ENCODE assay signal across 34 cellular contexts in genomic region chr1:18881164-18881563, GRCh38. TPM values are rescaled to one million over a fixed set of nuclear protein-coding genes. Genes with fewer than 3 reads are reported as not detected.
"Had no signal": no experiment of that assay in that cellular context is flagged by ENCODE, and none has a peak within 500 bp of the region (broad histone marks: within the 10 kb centered on the region; RNA-seq: fewer than 3 reads in every experiment).

No MANE protein-coding gene starts in this region.

- H3K9ac ChIP-seq: neural progenitor cell had no signal

- H3K36me3 Mint-ChIP-seq: naive thymus-derived CD8-positive, alpha-beta T cell; neural progenitor cell; stimulated activated effector memory CD8-positive, alpha-beta T cell treated with anti-CD3 and anti-CD28 coated beads, Interleukin-12 subunit alpha, Interleukin-12 subunit beta, amount 100 ng/mL, for 72 hours had no signal

- H3K4me1 Mint-ChIP-seq: immature natural killer cell; naive thymus-derived CD8-positive, alpha-beta T cell; neural progenitor cell; stimulated activated effector memory CD8-positive, alpha-beta T cell treated with anti-CD3 and anti-CD28 coated beads, Interleukin-12 subunit alpha, Interleukin-12 subunit beta, amount 100 ng/mL, for 72 hours had no signal

- H3K27ac Mint-ChIP-seq: immature natural killer cell; naive thymus-derived CD8-positive, alpha-beta T cell; nephron; neural progenitor cell; stimulated activated effector memory CD8-positive, alpha-beta T cell treated with anti-CD3 and anti-CD28 coated beads, Interleukin-12 subunit alpha, Interleukin-12 subunit beta, amount 100 ng/mL, for 72 hours; stimulated activated naive CD8-positive, alpha-beta T cell treated with anti-CD3 and anti-CD28 coated beads, Interleukin-15, Interleukin-2, amounts not matched to agents 100 ng/mL and 50 ng/mL, for 24 hours had no signal

- H3K27ac ChIP-seq: left lung, lower lobe of right lung, neural progenitor cell, neutrophil, pancreas, prostate gland, sigmoid colon, spleen, thoracic aorta, tibial artery, upper lobe of right lung had no signal

- H3K9me3 Mint-ChIP-seq: immature natural killer cell; naive thymus-derived CD8-positive, alpha-beta T cell; nephron; neural progenitor cell; stimulated activated effector memory CD8-positive, alpha-beta T cell treated with anti-CD3 and anti-CD28 coated beads, Interleukin-12 subunit alpha, Interleukin-12 subunit beta, amount 100 ng/mL, for 72 hours; stimulated activated naive CD8-positive, alpha-beta T cell treated with anti-CD3 and anti-CD28 coated beads, Interleukin-15, Interleukin-2, amounts not matched to agents 100 ng/mL and 50 ng/mL, for 24 hours had no signal

- H2AFZ ChIP-seq: neural progenitor cell had no signal

- H3K4me3 ChIP-seq: left lung, lower lobe of right lung, neural progenitor cell, pancreas, prostate gland, sigmoid colon, spleen, suprapubic skin, thoracic aorta, tibial artery, upper lobe of right lung had no signal

- H3K27me3 ChIP-seq: left lung, neural progenitor cell, neutrophil, pancreas, sigmoid colon, spleen, suprapubic skin, tibial artery, upper lobe of right lung had no signal

- DNase-seq: hypothalamus; immature natural killer cell; kidney; left colon; left lung; lower lobe of right lung; mammary epithelial cell; mesenchymal stem cell; naive thymus-derived CD8-positive, alpha-beta T cell; occipital lobe; pancreas; retina; right cardiac atrium; sigmoid colon; small intestine; spleen; stimulated activated CD4-positive, alpha-beta T cell treated with anti-CD3 and anti-CD28 coated beads, Interleukin-4, amount 100 ng/mL, for 24 hours; stimulated activated naive CD4-positive, alpha-beta T cell; tibial artery; trophoblast cell; upper lobe of right lung had no signal

- H3K4me3 Mint-ChIP-seq: immature natural killer cell; naive thymus-derived CD8-positive, alpha-beta T cell; nephron; neural progenitor cell; stimulated activated effector memory CD8-positive, alpha-beta T cell treated with anti-CD3 and anti-CD28 coated beads, Interleukin-12 subunit alpha, Interleukin-12 subunit beta, amount 100 ng/mL, for 72 hours; stimulated activated naive CD8-positive, alpha-beta T cell treated with anti-CD3 and anti-CD28 coated beads, Interleukin-15, Interleukin-2, amounts not matched to agents 100 ng/mL and 50 ng/mL, for 24 hours had no signal

- H3K4me2 ChIP-seq: neural progenitor cell had no signal

- H3K4me1 ChIP-seq: left lung, lower lobe of right lung, pancreas, sigmoid colon, spleen, tibial artery, upper lobe of right lung had no signal

- H3K36me3 ChIP-seq: neural progenitor cell, pancreas, prostate gland, thoracic aorta had no signal

- ATAC-seq: left colon; left lung; lower lobe of right lung; naive thymus-derived CD8-positive, alpha-beta T cell; pancreas; right cardiac atrium; stimulated activated effector memory CD8-positive, alpha-beta T cell treated with anti-CD3 and anti-CD28 coated beads, Interleukin-12 subunit alpha, Interleukin-12 subunit beta, amount 100 ng/mL, for 72 hours; upper lobe of right lung had no signal

- H3K9me3 ChIP-seq: left lung, lower lobe of right lung, neutrophil, pancreas, prostate gland, sigmoid colon, spleen, suprapubic skin, thoracic aorta, tibial artery, upper lobe of right lung had no signal

- H3K27me3 Mint-ChIP-seq: naive thymus-derived CD8-positive, alpha-beta T cell; stimulated activated naive CD8-positive, alpha-beta T cell treated with anti-CD3 and anti-CD28 coated beads, Interleukin-15, Interleukin-2, amounts not matched to agents 100 ng/mL and 50 ng/mL, for 24 hours had no signal

- FAIRE-seq: islet of Langerhans, kidney, pancreas, small intestine, urothelium cell line had no signal

RNA-seq across cellular contexts. Expression of gene TAS1R2, which starts 21.7 kb away (rescaled TPM):
- total RNA-seq: kidney; left colon; left lung; liver; lower lobe of right lung; mucosa of gallbladder; naive thymus-derived CD8-positive, alpha-beta T cell; occipital lobe; pancreas; prostate gland; right cardiac atrium; sigmoid colon; spleen; subcutaneous adipose tissue; thoracic aorta; upper lobe of right lung had no signal
- polyA plus RNA-seq: immature natural killer cell; liver; mammary epithelial cell; naive thymus-derived CD8-positive, alpha-beta T cell; pancreas; right cardiac atrium; sigmoid colon; small intestine; spleen had no signal
